8 cellular contexts compared by ENCODE assay signal in the genomic region with DNA sequence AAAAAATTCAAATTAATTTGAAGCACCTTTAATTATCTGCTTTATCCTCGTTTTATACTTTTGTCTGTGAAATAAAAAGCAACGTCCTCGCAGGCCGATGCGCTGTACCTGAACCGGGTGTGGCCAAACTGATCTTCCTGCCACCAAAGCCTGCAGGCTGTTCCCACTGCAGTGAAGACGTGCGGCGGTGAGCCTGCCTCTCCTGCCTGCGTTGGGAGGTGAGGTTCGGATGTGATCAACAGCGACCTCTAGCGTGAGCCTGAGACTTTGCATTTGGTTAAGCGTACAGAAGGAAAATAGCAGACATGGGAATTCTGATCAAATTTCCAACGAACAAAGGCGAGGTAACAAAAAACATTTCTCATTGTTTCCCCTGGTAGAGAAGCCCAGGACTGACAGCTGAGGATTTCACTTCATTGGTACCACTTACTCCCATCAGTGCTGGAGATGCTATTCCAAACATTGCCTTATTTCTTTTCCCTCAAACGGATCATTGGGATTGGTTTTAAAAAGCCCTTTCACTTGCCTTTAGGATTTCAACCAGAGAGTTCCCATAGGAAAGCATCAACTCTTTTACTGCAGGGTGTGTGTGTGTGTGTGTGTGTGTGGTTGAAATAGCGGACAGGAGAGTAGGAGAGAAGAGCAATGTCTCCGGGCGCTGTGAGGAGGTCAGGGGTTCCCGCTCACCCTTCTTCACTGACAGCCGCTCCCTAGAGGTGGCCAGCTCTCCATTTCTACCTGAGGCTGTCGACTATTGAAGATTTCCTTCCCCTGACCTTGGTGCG. TPM values are rescaled to one million over a fixed set of nuclear protein-coding genes. Genes with fewer than 3 reads are reported as not detected.
DNase-seq lines count a peak whose midpoint lies in the region; ATAC-seq and TF ChIP-seq lines count a peak whose summit lies in the region.

No MANE protein-coding gene starts in this region.

- DNase-seq in HCEC 1CT: peak; percentile 71
- DNase-seq in NCI-H146 treated with DMSO at 0.1 percent for 48 hours (lab: John Stamatoyannopoulos, UW; ENCODE audit: unreplicated experiment): peak; percentile 75
- peak; percentile 60 to 83 (median 75) for DNase-seq in T-helper 1 cell
- peak; percentile 81 for DNase-seq in activated naive CD8-positive, alpha-beta T cell treated with anti-CD3 and anti-CD28 coated beads, Interleukin-2, amount 50 U/mL, for 24 hours
- DNase-seq in left ventricle myocardium superior: peak; percentile 87
- no peak for DNase-seq in retinal pigment epithelial cell (ENCODE audit: low read depth)

- no peaks in the 10 kb centered on the region for H3K9me3 ChIP-seq in DOHH2 (ENCODE audit: control insufficient read depth, insufficient read depth, low read length)

- H3K79me2 ChIP-seq in DOHH2 (ENCODE audit: control insufficient read depth, low read length): no peaks in the 10 kb centered on the region

- 0 out of 2 replicates have a peak, but pooled peaks cover 3% of the 10 kb centered on the region for H3K4me1 ChIP-seq in DOHH2 (ENCODE audit: control insufficient read depth, low read length)

- no peaks in the 10 kb centered on the region for H3K36me3 Mint-ChIP-seq in activated naive CD8-positive, alpha-beta T cell treated with anti-CD3 and anti-CD28 coated beads, Interleukin-2, amount 50 U/mL, for 24 hours (ENCODE audit: low read depth)

- no peaks in the 10 kb centered on the region for H4K20me1 ChIP-seq in DOHH2 (ENCODE audit: control insufficient read depth, insufficient read depth, low read depth, low read length)

- TF ChIP-seq CTCF in DOHH2 (IDR thresholded peaks at IDR 0.05; ENCODE audit: low read depth, low read length, poor library complexity, severe bottlenecking) (peak; percentile 90), retinal pigment epithelial cell (conservative IDR thresholded peaks at IDR 0.05; ENCODE audit: low read depth, low read length) (peak; percentile 90)

- H3K4me3 ChIP-seq in DOHH2 (ENCODE audit: low read length) (no peak overlapping the region), retinal pigment epithelial cell (ENCODE audit: low read length) (no peak overlapping the region)

- peaks cover 32% of the 10 kb centered on the region for H3K27me3 ChIP-seq in DOHH2 (ENCODE audit: control insufficient read depth, low read length)

- no peaks in the 10 kb centered on the region for H3F3A ChIP-seq in DOHH2 (ENCODE audit: control insufficient read depth, insufficient read depth)

- H3K27ac Mint-ChIP-seq in activated naive CD8-positive, alpha-beta T cell treated with anti-CD3 and anti-CD28 coated beads, Interleukin-2, amount 50 U/mL, for 24 hours: peak overlapping the region; percentile 47

- H3K9me3 Mint-ChIP-seq in activated naive CD8-positive, alpha-beta T cell treated with anti-CD3 and anti-CD28 coated beads, Interleukin-2, amount 50 U/mL, for 24 hours: no peaks in the 10 kb centered on the region

- peak overlapping the region; percentile 35 for H3K4me2 ChIP-seq in DOHH2 (ENCODE audit: low read length)

- H3K36me3 ChIP-seq in DOHH2 (ENCODE audit: control insufficient read depth, low read length): no peaks in the 10 kb centered on the region

- intact Hi-C loops in left ventricle myocardium superior (cut with micrococcal nuclease): loop anchor here (1.0 to 10.0 kb wide), 2 partner anchors 122 to 286 kb away; a partner anchor contains a TSS

- peak; percentile 78 for ATAC-seq in activated naive CD8-positive, alpha-beta T cell treated with anti-CD3 and anti-CD28 coated beads, Interleukin-2, amount 50 U/mL, for 24 hours
- ATAC-seq in left ventricle myocardium superior (peak; percentile 93), HG03460 (IDR thresholded peaks at IDR 0.05; ENCODE audit: unreplicated experiment) (no peak)

- no peaks in the 10 kb centered on the region for H3K27me3 Mint-ChIP-seq in activated naive CD8-positive, alpha-beta T cell treated with anti-CD3 and anti-CD28 coated beads, Interleukin-2, amount 50 U/mL, for 24 hours

- H3K4me3 Mint-ChIP-seq in activated naive CD8-positive, alpha-beta T cell treated with anti-CD3 and anti-CD28 coated beads, Interleukin-2, amount 50 U/mL, for 24 hours: peak overlapping the region; percentile 35

- H3K27ac ChIP-seq in DOHH2 (ENCODE audit: low read depth, low read length): no peak overlapping the region

- H3K4me1 Mint-ChIP-seq in activated naive CD8-positive, alpha-beta T cell treated with anti-CD3 and anti-CD28 coated beads, Interleukin-2, amount 50 U/mL, for 24 hours: peaks cover 47% of the 10 kb centered on the region

- H3K9me2 ChIP-seq in DOHH2 (replicated peaks; ENCODE audit: control insufficient read depth, low read length): no peaks in the 10 kb centered on the region

RNA-seq across cellular contexts. Expression of a gene that starts 56.6 kb away (rescaled TPM):
- not detected for total RNA-seq in left ventricle myocardium superior
